19 cellular contexts compared by ENCODE assay signal in the genomic region with DNA sequence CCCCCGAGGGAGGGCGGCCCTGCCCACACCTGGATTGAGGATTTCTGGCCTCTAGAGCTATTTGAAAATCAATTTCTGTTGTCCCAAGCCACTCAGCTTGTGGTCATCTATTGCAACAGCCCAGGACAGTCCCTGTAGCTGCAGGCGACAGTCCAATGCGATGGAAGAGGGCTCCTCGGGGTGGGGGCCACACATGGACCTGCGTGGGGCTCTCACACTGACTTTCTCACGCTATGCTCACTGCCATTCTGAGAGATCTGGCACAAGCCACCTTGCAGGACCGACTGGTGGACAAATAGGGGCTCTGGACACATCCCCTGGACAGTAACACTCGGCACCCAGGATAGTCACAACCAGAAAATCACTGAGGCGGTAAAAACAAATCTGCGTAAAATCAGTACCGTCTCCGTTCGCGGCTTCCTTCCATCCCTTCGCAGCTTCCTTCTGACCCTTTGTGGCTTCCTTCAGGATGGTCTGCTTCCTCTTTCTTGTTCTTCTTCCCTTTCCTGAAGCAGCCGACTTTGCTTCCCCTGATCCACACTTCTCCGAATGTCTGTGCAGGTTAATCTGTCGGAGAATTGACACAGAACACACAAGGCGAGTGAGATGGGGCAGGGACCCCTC. TPM values are rescaled to one million over a fixed set of nuclear protein-coding genes. Genes with fewer than 3 reads are reported as not detected.
DNase-seq lines count a peak whose midpoint lies in the region; ATAC-seq and TF ChIP-seq lines count a peak whose summit lies in the region.
"Had no signal": no experiment of that assay in that cellular context is flagged by ENCODE, and none has a peak within 500 bp of the region (broad histone marks: within the 10 kb centered on the region; RNA-seq: fewer than 3 reads in every experiment).

No MANE protein-coding gene starts in this region.

- intact Hi-C loops in posterior cingulate gyrus (cut with DNase I): no loop called here
- intact Hi-C loops in dorsolateral prefrontal cortex (cut with DNase I): no loop called here

- CTCF ChIA-PET in activated CD4-positive, alpha-beta memory T cell treated with anti-CD3 and anti-CD28 coated beads, Interleukin-2, amount 10 ng/mL, durations not matched to agents 7 days and 5 days (lab: Charles Lee): interaction anchor here (1.5 to 3.1 kb wide), 2 partner anchors 10 to 121 kb away, joined by 4 to 7 read pairs; no protein-coding TSS in a partner anchor

- no peak for TF ChIP-seq CTCF in OCI-LY3 (IDR thresholded peaks at IDR 0.05; ENCODE audit: low read depth, low read length)
- no peak for TF ChIP-seq CTCF in dorsolateral prefrontal cortex (IDR thresholded peaks at IDR 0.05 in 54 of 56, conservative IDR thresholded peaks at IDR 0.05 in 2 of 56; ENCODE audit: low read depth in 1 of 56, partially characterized antibody in 56 of 56)

- H3K9me3 ChIP-seq in OCI-LY3 (ENCODE audit: insufficient read depth, low read length): no peaks in the 10 kb centered on the region
- H3K9me3 ChIP-seq: upper lobe of left lung had no signal

- peak overlapping the region; percentile 15 for H3K27ac Mint-ChIP-seq in memory B cell
- H3K27ac Mint-ChIP-seq in activated CD4-positive, alpha-beta memory T cell treated with anti-CD3 and anti-CD28 coated beads, Interleukin-2, amount 10 ng/mL, durations not matched to agents 7 days and 5 days: no peak overlapping the region

- H3K4me1 Mint-ChIP-seq in memory B cell: peaks cover 22% of the 10 kb centered on the region
- peaks cover 10% of the 10 kb centered on the region for H3K4me1 Mint-ChIP-seq in activated CD4-positive, alpha-beta memory T cell treated with anti-CD3 and anti-CD28 coated beads, Interleukin-2, amount 10 ng/mL, durations not matched to agents 7 days and 5 days

- no peaks in the 10 kb centered on the region for H3K79me2 ChIP-seq in OCI-LY3 (ENCODE audit: low read length)

- no peaks in the 10 kb centered on the region for H3K9me3 Mint-ChIP-seq in memory B cell
- H3K9me3 Mint-ChIP-seq in activated CD4-positive, alpha-beta memory T cell treated with anti-CD3 and anti-CD28 coated beads, Interleukin-2, amount 10 ng/mL, durations not matched to agents 7 days and 5 days: no peaks in the 10 kb centered on the region

- H3K36me3 ChIP-seq in OCI-LY3 (replicated peaks; ENCODE audit: low read depth, low read length): no peaks in the 10 kb centered on the region
- H3K36me3 ChIP-seq: upper lobe of left lung had no signal

- H3K4me3 ChIP-seq in OCI-LY3 (ENCODE audit: low read length) (peak overlapping the region; percentile 27), dorsolateral prefrontal cortex (no peak overlapping the region)
- H3K4me3 ChIP-seq: upper lobe of left lung had no signal

- DNase-seq in AML-193 (lab: John Stamatoyannopoulos, UW): peak; percentile 78 to 89
- peak in 1 of 2 donors; percentile 9 for DNase-seq in memory B cell (ENCODE audit: low spot score in 2 of 2)
- DNase-seq in posterior cingulate gyrus: no peak
- no peak for DNase-seq in activated CD4-positive, alpha-beta memory T cell treated with anti-CD3 and anti-CD28 coated beads, Interleukin-2, amount 10 ng/mL, durations not matched to agents 7 days and 5 days
- DNase-seq in dorsolateral prefrontal cortex: no peak
- DNase-seq: activated effector memory CD4-positive, alpha-beta T cell treated with Interleukin-2 at 50 U/mL for 16 hours; amniotic stem cell; EL; mammary epithelial cell; NCI-H187 treated with DMSO at 0.1 percent for 48 hours; NCI-H510A treated with DMSO at 0.1 percent for 48 hours had no signal

- peaks cover 2% of the 10 kb centered on the region for H3K27me3 Mint-ChIP-seq in memory B cell
- H3K27me3 Mint-ChIP-seq in activated CD4-positive, alpha-beta memory T cell treated with anti-CD3 and anti-CD28 coated beads, Interleukin-2, amount 10 ng/mL, durations not matched to agents 7 days and 5 days: peaks cover 50% of the 10 kb centered on the region

- peaks cover 35% of the 10 kb centered on the region for H3K4me1 ChIP-seq in OCI-LY3 (ENCODE audit: low read length)

- H3K9ac ChIP-seq in OCI-LY3 (ENCODE audit: low read length): no peak overlapping the region

- H3K4me3 Mint-ChIP-seq in memory B cell: peak overlapping the region; percentile 43
- H3K4me3 Mint-ChIP-seq in activated CD4-positive, alpha-beta memory T cell treated with anti-CD3 and anti-CD28 coated beads, Interleukin-2, amount 10 ng/mL, durations not matched to agents 7 days and 5 days: no peak overlapping the region

- H3K27me3 ChIP-seq in OCI-LY3 (ENCODE audit: low read depth, low read length) (peaks cover 70% of the 10 kb centered on the region), dorsolateral prefrontal cortex (peaks cover 0 to 6% (median 0%) of the 10 kb centered on the region in 45 donors)
- H3K27me3 ChIP-seq: upper lobe of left lung had no signal

- ATAC-seq in GM19351 (IDR thresholded peaks at IDR 0.05; ENCODE audit: unreplicated experiment): peak; percentile 65
- ATAC-seq in memory B cell (ENCODE audit: low read depth): peak; percentile 49
- no peak for ATAC-seq in GM19328 (IDR thresholded peaks at IDR 0.05; ENCODE audit: unreplicated experiment)
- ATAC-seq: Panc1 had no signal

- H3K4me2 ChIP-seq in OCI-LY3 (ENCODE audit: low read length): peak overlapping the region; percentile 55

- H3K36me3 Mint-ChIP-seq in memory B cell: no peaks in the 10 kb centered on the region
- no peaks in the 10 kb centered on the region for H3K36me3 Mint-ChIP-seq in activated CD4-positive, alpha-beta memory T cell treated with anti-CD3 and anti-CD28 coated beads, Interleukin-2, amount 10 ng/mL, durations not matched to agents 7 days and 5 days (ENCODE audit: low read depth)

- H2AFZ ChIP-seq in OCI-LY3 (ENCODE audit: low read depth, low read length): no peak overlapping the region

- no peak overlapping the region for H3K27ac ChIP-seq in OCI-LY3 (ENCODE audit: low read length)
- H3K27ac ChIP-seq in dorsolateral prefrontal cortex: peak overlapping the region in 7 of 59 donors; percentile 6 to 55 (median 24)
- H3K27ac ChIP-seq: upper lobe of left lung had no signal

- peaks cover 31% of the 10 kb centered on the region for H4K20me1 ChIP-seq in OCI-LY3 (ENCODE audit: insufficient read depth, low read length)

- POLR2A ChIA-PET in activated CD4-positive, alpha-beta memory T cell treated with anti-CD3 and anti-CD28 coated beads, Interleukin-2, amount 10 ng/mL, durations not matched to agents 7 days and 5 days (lab: Charles Lee): no interaction called here

RNA-seq across cellular contexts. Expression of a gene that starts 21.8 kb away (rescaled TPM):
- total RNA-seq in activated CD4-positive, alpha-beta memory T cell treated with anti-CD3 and anti-CD28 coated beads, Interleukin-2, amount 10 ng/mL, durations not matched to agents 7 days and 5 days: not detected
- under 1 TPM in 1 of 120 experiments, not detected in 119; 0.13 TPM for total RNA-seq in dorsolateral prefrontal cortex
- total RNA-seq: endothelial cell of umbilical vein, frontal cortex, mammary epithelial cell, skeletal muscle tissue had no signal

RNA-seq across cellular contexts. Expression of a gene that starts 57.8 kb away (rescaled TPM):
- not detected for total RNA-seq in activated CD4-positive, alpha-beta memory T cell treated with anti-CD3 and anti-CD28 coated beads, Interleukin-2, amount 10 ng/mL, durations not matched to agents 7 days and 5 days
- total RNA-seq in dorsolateral prefrontal cortex: 10 to 100 TPM in 6 of 120 experiments, 1 to 10 TPM in 83, under 1 TPM in 24, not detected in 7; 0.16 to 13.1 (median 2.9) TPM
- total RNA-seq: endothelial cell of umbilical vein, mammary epithelial cell had no signal

Comparison
In these comparisons a context has a peak if more than half of its experiments do, and no peak if none do; other contexts are left out.
1. DNase-seq: peak in AML-193 (2 of 2); none in posterior cingulate gyrus (0 of 10), activated CD4-positive, alpha-beta memory T cell treated with anti-CD3 and anti-CD28 coated beads, Interleukin-2, amount 10 ng/mL, durations not matched to agents 7 days and 5 days (single experiment) and dorsolateral prefrontal cortex (0 of 10).